26 cellular contexts compared by ENCODE assay signal in genomic region chrX:24774650-24775049, GRCh38.
"Had no signal": no experiment of that assay in that cellular context is flagged by ENCODE, and none has a peak within 500 bp of the region (broad histone marks: within the 10 kb centered on the region; RNA-seq: fewer than 3 reads in every experiment).

No MANE protein-coding gene starts in this region.

- H3K9ac ChIP-seq: parathyroid adenoma had no signal

- FAIRE-seq: frontal cortex had no signal

- H3K79me2 ChIP-seq: hepatocyte, parathyroid adenoma had no signal

- H3K27me3 ChIP-seq: ascending aorta, hepatocyte, neutrophil, testis, vagina had no signal

- ATAC-seq: activated CD8-positive, alpha-beta T cell treated with anti-CD3 and anti-CD28 coated beads, Interleukin-2, amount 10 ng/mL, durations not matched to agents 7 days and 5 days; left ventricle myocardium superior; natural killer cell treated with Interleukin-12 subunit alpha and Interleukin-12 subunit beta and Interleukin-15 and Interleukin-18, amount 100 ng/mL, for 72 hours; right cardiac atrium; stimulated activated effector memory CD8-positive, alpha-beta T cell treated with anti-CD3 and anti-CD28 coated beads, Interleukin-12 subunit alpha, Interleukin-12 subunit beta, amount 100 ng/mL, for 72 hours had no signal

- H3K4me2 ChIP-seq: hepatocyte had no signal

- DNase-seq: activated CD4-positive, alpha-beta T cell treated with anti-CD3 and anti-CD28 coated beads for 1 hour; activated CD4-positive, alpha-beta T cell treated with anti-CD3 and anti-CD28 coated beads, Interleukin-2, amount 50 U/mL, for 1 hour; activated CD8-positive, alpha-beta T cell treated with anti-CD3 and anti-CD28 coated beads, Interleukin-2, amount 10 ng/mL, durations not matched to agents 7 days and 5 days; activated gamma-delta T cell treated with Interleukin-2 at 50 U/mL for 16 hours; activated T-cell treated with anti-CD3 and anti-CD28 coated beads, Interleukin-2, amount 50 U/mL, for 1 hour; cerebellar nuclear complex; cortex of kidney; endodermal cell; glutamatergic neuron; immature natural killer cell; left ventricle myocardium superior; right cardiac atrium; stimulated activated CD4-positive, alpha-beta T cell treated with anti-CD3 and anti-CD28 coated beads, Interleukin-2, amount 100 ng/mL, for 24 hours; T-helper 9 cell; testis; trophoblast cell had no signal

- H3K36me3 ChIP-seq: ascending aorta, neutrophil, vagina had no signal

- H3K9me3 ChIP-seq: ascending aorta, neutrophil, testis, vagina had no signal

- H3K4me3 ChIP-seq: ascending aorta, hepatocyte, skin epidermis, testis, vagina had no signal

- H3K4me1 ChIP-seq: ascending aorta, parathyroid adenoma, testis, vagina had no signal

- H3K27ac ChIP-seq: ascending aorta, epithelial cell of prostate, neutrophil, parathyroid adenoma, skin epidermis, testis, vagina had no signal

- H2AFZ ChIP-seq: hepatocyte, parathyroid adenoma had no signal
